8 cellular contexts compared by ENCODE assay signal in the genomic region with DNA sequence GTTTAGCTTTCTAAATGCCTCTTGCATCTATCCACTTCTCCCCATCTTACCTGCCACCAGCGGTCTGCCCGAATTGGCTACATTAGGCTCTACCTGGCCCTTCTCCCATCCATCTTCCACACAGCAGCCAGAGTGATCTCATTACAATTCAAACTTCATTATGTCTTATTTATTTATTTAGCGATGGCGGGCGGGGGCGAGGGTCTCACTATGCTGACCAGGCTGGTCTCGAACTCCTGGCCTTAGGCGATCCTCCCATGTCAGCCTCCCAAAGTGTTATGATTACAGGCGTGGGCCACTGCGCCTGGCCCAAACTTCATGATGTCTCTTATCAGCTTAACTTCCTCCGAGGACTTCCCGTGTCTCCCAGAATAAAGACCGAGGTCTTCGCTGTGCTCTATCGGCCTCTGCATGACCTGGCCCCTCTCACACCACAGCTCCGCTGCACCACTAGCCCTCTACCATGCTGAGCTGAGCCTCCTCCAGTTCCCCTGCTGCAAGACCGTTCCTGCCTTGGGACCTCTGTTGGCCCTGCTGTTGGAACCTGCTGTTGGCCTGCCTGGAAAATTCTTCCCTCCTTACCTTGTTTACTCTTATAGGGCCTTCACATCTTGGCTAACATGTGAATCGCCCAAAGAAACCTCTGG. TPM values are rescaled to one million over a fixed set of nuclear protein-coding genes. Genes with fewer than 3 reads are reported as not detected.
DNase-seq lines count a peak whose midpoint lies in the region; ATAC-seq and TF ChIP-seq lines count a peak whose summit lies in the region.

No MANE protein-coding gene starts in this region.

- DNase-seq in CMK (ENCODE audit: low read depth) (peak; percentile 73), HFF-Myc (ENCODE audit: extremely low read depth, low read depth) (no peak), T-cell (peak in 3 of 34 experiments; percentile 5 to 13 (median 6)), esophagus muscularis mucosa (ENCODE audit: extremely low spot score) (no peak), NCI-H774 (lab: John Stamatoyannopoulos, UW) (no peak)
- DNase-seq in activated CD4-positive, CD25-positive, alpha-beta regulatory T cell treated with anti-CD3 and anti-CD28 coated beads, Interleukin-2, amount 50 U/mL, for 72 hours: no peak

- H3K36me3 ChIP-seq in esophagus muscularis mucosa (peaks cover 0 to 9% (median 0%) of the 10 kb centered on the region in 4 donors), neutrophil (no peaks in the 10 kb centered on the region)

- H3K9me3 Mint-ChIP-seq in T-cell: no peaks in the 10 kb centered on the region

- TF ChIP-seq EP300 in esophagus muscularis mucosa (IDR thresholded peaks at IDR 0.05): no peak

- no peaks in the 10 kb centered on the region for H3K9me3 ChIP-seq in esophagus muscularis mucosa
- H3K9me3 ChIP-seq in neutrophil: no peaks in the 10 kb centered on the region

- H3K27me3 ChIP-seq in esophagus muscularis mucosa (no peaks in the 10 kb centered on the region), neutrophil (peaks cover 87% of the 10 kb centered on the region)

- peaks cover 23 to 31% of the 10 kb centered on the region in 2 donors for H3K27me3 Mint-ChIP-seq in T-cell

- peak overlapping the region in 1 of 2 donors; percentile 59 for H3K27ac Mint-ChIP-seq in T-cell

- WGBS in esophagus muscularis mucosa: 42% methylated on average over 18 of the region's 18 CpGs

- no peaks in the 10 kb centered on the region for H3K36me3 Mint-ChIP-seq in T-cell

- H3K27ac ChIP-seq in esophagus muscularis mucosa (replicated peaks in 1 of 4): peak overlapping the region; percentile 90 to 96 (median 93)
- peak overlapping the region; percentile 58 for H3K27ac ChIP-seq in neutrophil

- H3K4me1 Mint-ChIP-seq in T-cell: peaks cover 12 to 16% (median 13%) of the 10 kb centered on the region in 3 donors

- intact Hi-C loops in esophagus muscularis mucosa (cut with DNase I): no loop called here

- TF ChIP-seq POLR2A in esophagus muscularis mucosa (IDR thresholded peaks at IDR 0.05; ENCODE audit: low read depth): no peak

- ATAC-seq in T-cell (replicated peaks in 1 of 4) (peak in 1 of 4 experiments; percentile 9), GM19467 (IDR thresholded peaks at IDR 0.05; ENCODE audit: unreplicated experiment) (no peak)

- peaks cover 21 to 53% (median 46%) of the 10 kb centered on the region in 4 donors for H3K4me1 ChIP-seq in esophagus muscularis mucosa
- peaks cover 37 to 44% of the 10 kb centered on the region in 2 experiments for H3K4me1 ChIP-seq in neutrophil (ENCODE audit: control insufficient read depth in 1 of 2, insufficient read depth in 1 of 2, low read depth in 1 of 2, low read length in 1 of 2)

- no peak for TF ChIP-seq CTCF in HFF-Myc (IDR thresholded peaks at IDR 0.05; ENCODE audit: low read depth, low read length, missing control alignments)
- no peak for TF ChIP-seq CTCF in esophagus muscularis mucosa (IDR thresholded peaks at IDR 0.05)
- no peak for TF ChIP-seq CTCF in neutrophil (IDR thresholded peaks at IDR 0.05)

- H3K4me3 ChIP-seq in HFF-Myc (replicated peaks; ENCODE audit: low read depth, low read length) (peak overlapping the region; percentile 99), esophagus muscularis mucosa (peak overlapping the region; percentile 86 to 99 (median 96)), neutrophil (ENCODE audit: low read depth in 1 of 2, low read length in 1 of 2) (peak overlapping the region; percentile 52 to 69)

- POLR2A ChIA-PET in T-cell (lab: Charles Lee): no interaction called here

- CTCF ChIA-PET in T-cell (lab: Charles Lee): no interaction called here

- peak overlapping the region; percentile 72 to 90 (median 83) for H3K4me3 Mint-ChIP-seq in T-cell

RNA-seq across cellular contexts. Expression of a gene that starts 0.9 kb away (rescaled TPM):
- total RNA-seq in T-cell: 1 to 10 TPM in 4 of 5 donors, under 1 TPM in 1; 0.44 to 3.6 (median 2.3) TPM
- total RNA-seq in esophagus muscularis mucosa: 100 to 1,000 TPM; 111 to 164 (median 146) TPM

Comparison
In these comparisons a context has a peak if more than half of its experiments do, and no peak if none do; other contexts are left out.
1. RNA of a gene that starts 0.9 kb away (total RNA-seq): 111 to 164 TPM in esophagus muscularis mucosa; 0.44 to 3.6 TPM in T-cell; every median in the first group is over 10 times any median in the second.
2. Peak in every context shown above with its lines, with median percentiles within 50 percentile points of each other: H3K4me3 ChIP-seq.